ENCODE assay signal across 28 cellular contexts in the genomic region with DNA sequence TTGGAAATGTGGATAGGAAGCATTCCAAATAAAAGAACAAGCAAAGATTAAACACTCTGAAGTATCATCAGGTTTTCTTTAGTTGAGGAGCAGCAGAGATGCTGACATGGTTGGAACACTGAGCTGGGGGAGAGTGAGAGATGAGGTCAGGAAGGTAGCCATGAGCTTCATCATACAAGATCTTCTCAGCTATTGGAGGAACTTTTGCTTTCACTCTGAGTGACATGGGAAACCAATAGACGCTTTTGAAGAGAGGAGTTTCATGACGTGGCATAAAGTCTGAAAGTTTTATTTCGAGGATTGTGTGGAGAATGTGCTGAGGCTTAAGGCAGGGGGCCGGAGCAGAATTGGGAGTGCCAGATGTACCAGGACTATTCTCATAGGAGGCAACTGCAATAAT.
"Had no signal": no experiment of that assay in that cellular context is flagged by ENCODE, and none has a peak within 500 bp of the region (broad histone marks: within the 10 kb centered on the region; RNA-seq: fewer than 3 reads in every experiment).

No MANE protein-coding gene starts in this region.

- DNase-seq: IMR-90; Karpas-422; KG1; MG63; MV-4-11; NCI-H1092; NCI-H1436; NCI-H187; NCI-H2029; NCI-H2081 treated with DMSO at 0.1 percent for 48 hours; NCI-H2171; NCI-H226; NCI-H446; NCI-H510A; NCI-H524 treated with DMSO at 0.1 percent for 48 hours; NCI-H69; NCI-H774; NK-92 treated with Interleukin-12 subunit alpha and Interleukin-12 subunit beta, amount 100 ng/mL, for 24 hours; OCI-M1; PC-9; Peyer's patch; SHP77 treated with DMSO at 0.1 percent for 48 hours; SJCRH30; T-cell had no signal

- H3K27ac Mint-ChIP-seq: T-helper 1 cell treated with Interleukin-12 subunit alpha and Interleukin-12 subunit beta and Interleukin-4 antibody, amounts not matched to agents 30 μg/mL and 1 μg/mL, for 36 hours had no signal

- H3K36me3 ChIP-seq: MG63, Peyer's patch, SJCRH30 had no signal

- H3K36me3 Mint-ChIP-seq: T-cell had no signal

- H3K4me1 ChIP-seq: Peyer's patch, SJCRH30 had no signal

- H3K9me3 Mint-ChIP-seq: T-cell; T-helper 1 cell treated with Interleukin-12 subunit alpha and Interleukin-12 subunit beta and Interleukin-4 antibody, amounts not matched to agents 30 μg/mL and 1 μg/mL, for 36 hours had no signal

- H3K27ac ChIP-seq: PC-9, Peyer's patch, SJCRH30 had no signal

- H3K4me3 ChIP-seq: MG63, PC-9, Peyer's patch, SJCRH30 had no signal

- H3K4me3 Mint-ChIP-seq: T-cell; T-helper 1 cell treated with Interleukin-12 subunit alpha and Interleukin-12 subunit beta and Interleukin-4 antibody, amounts not matched to agents 30 μg/mL and 1 μg/mL, for 36 hours had no signal

- H3K4me1 Mint-ChIP-seq: T-cell had no signal

- H3K4me2 ChIP-seq: PC-9 had no signal

- H3K9me3 ChIP-seq: MG63, Peyer's patch, SJCRH30 had no signal

- FAIRE-seq: HepG2 had no signal

- H3K27me3 ChIP-seq: MG63, Peyer's patch, SJCRH30 had no signal

- ATAC-seq: HepG2, Right ventricle myocardium inferior, SK-N-SH treated with all-trans-retinoic acid at 6 μM for 48 hours, T-cell had no signal

- H2AFZ ChIP-seq: PC-9 had no signal
